1 cellular context compared by ENCODE assay signal in the genomic region with DNA sequence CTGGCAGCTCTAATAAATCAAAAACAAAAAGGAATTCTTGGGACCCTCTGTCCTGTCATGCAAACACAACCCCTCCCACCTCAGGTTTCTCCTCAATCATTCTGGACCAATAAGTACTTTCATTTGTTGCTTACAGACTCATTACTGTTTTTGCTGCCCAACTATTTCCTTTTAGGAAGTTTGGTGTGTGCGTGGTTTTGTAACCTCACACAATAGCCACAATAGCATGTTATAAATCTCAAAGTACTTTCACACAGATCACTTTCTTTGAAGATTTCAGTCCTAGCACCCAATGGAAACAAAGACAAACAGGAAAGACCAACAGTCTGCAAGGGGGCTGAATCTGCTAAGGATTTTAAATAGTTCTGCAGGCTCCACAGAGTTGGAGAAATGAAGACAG.
TF ChIP-seq lines count a peak whose summit lies in the region.

No MANE protein-coding gene starts in this region.

TF ChIP-seq in WTC11, 78 proteins besides CTCF, POLR2A, EP300 and RAD21 (continued from another document):
- TF ChIP-seq, protein P1, sequence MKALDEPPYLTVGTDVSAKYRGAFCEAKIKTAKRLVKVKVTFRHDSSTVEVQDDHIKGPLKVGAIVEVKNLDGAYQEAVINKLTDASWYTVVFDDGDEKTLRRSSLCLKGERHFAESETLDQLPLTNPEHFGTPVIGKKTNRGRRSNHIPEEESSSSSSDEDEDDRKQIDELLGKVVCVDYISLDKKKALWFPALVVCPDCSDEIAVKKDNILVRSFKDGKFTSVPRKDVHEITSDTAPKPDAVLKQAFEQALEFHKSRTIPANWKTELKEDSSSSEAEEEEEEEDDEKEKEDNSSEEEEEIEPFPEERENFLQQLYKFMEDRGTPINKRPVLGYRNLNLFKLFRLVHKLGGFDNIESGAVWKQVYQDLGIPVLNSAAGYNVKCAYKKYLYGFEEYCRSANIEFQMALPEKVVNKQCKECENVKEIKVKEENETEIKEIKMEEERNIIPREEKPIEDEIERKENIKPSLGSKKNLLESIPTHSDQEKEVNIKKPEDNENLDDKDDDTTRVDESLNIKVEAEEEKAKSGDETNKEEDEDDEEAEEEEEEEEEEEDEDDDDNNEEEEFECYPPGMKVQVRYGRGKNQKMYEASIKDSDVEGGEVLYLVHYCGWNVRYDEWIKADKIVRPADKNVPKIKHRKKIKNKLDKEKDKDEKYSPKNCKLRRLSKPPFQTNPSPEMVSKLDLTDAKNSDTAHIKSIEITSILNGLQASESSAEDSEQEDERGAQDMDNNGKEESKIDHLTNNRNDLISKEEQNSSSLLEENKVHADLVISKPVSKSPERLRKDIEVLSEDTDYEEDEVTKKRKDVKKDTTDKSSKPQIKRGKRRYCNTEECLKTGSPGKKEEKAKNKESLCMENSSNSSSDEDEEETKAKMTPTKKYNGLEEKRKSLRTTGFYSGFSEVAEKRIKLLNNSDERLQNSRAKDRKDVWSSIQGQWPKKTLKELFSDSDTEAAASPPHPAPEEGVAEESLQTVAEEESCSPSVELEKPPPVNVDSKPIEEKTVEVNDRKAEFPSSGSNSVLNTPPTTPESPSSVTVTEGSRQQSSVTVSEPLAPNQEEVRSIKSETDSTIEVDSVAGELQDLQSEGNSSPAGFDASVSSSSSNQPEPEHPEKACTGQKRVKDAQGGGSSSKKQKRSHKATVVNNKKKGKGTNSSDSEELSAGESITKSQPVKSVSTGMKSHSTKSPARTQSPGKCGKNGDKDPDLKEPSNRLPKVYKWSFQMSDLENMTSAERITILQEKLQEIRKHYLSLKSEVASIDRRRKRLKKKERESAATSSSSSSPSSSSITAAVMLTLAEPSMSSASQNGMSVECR (CRISPR knock-in tag; IDR thresholded peaks at IDR 0.05; ENCODE audit: borderline replicate concordance) = no peak
- TF ChIP-seq, protein P2, sequence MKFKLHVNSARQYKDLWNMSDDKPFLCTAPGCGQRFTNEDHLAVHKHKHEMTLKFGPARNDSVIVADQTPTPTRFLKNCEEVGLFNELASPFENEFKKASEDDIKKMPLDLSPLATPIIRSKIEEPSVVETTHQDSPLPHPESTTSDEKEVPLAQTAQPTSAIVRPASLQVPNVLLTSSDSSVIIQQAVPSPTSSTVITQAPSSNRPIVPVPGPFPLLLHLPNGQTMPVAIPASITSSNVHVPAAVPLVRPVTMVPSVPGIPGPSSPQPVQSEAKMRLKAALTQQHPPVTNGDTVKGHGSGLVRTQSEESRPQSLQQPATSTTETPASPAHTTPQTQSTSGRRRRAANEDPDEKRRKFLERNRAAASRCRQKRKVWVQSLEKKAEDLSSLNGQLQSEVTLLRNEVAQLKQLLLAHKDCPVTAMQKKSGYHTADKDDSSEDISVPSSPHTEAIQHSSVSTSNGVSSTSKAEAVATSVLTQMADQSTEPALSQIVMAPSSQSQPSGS (CRISPR knock-in tag; IDR thresholded peaks at IDR 0.05; ENCODE audit: borderline replicate concordance, low read depth) = no peak
